9 cellular contexts compared by ENCODE assay signal in genomic region chr1:197619008-197619640, GRCh38.
DNase-seq lines count a peak whose midpoint lies in the region; ATAC-seq, FAIRE-seq and TF ChIP-seq lines count a peak whose summit lies in the region.
"Had no signal": no experiment of that assay in that cellular context is flagged by ENCODE, and none has a peak within 500 bp of the region (broad histone marks: within the 10 kb centered on the region; RNA-seq: fewer than 3 reads in every experiment).

No MANE protein-coding gene starts in this region.

- no peaks in the 10 kb centered on the region for H3K4me1 ChIP-seq in sigmoid colon

- H3K27ac Mint-ChIP-seq in mesothelial cell of epicardium, result no peak overlapping the region
- H3K27ac Mint-ChIP-seq: activated CD4-positive, alpha-beta T cell treated with anti-CD3 and anti-CD28 coated beads, Interleukin-2, amount 10 ng/mL, durations not matched to agents 7 days and 5 days had no signal

- TF ChIP-seq CTCF in D721Med (IDR thresholded peaks at IDR 0.05; ENCODE audit: insufficient read depth, missing control alignments) (peak; percentile 81), brain microvascular endothelial cell (IDR thresholded peaks at IDR 0.05; ENCODE audit: low read depth, low read length, missing control alignments) (peak; percentile 10), mesothelial cell of epicardium (IDR thresholded peaks at IDR 0.05; ENCODE audit: unreplicated experiment) (peak; percentile 56), sigmoid colon (IDR thresholded peaks at IDR 0.05) (peak in 2 of 4 experiments; percentile 9 to 35)

- H3K9me3 ChIP-seq in sigmoid colon, result no peaks in the 10 kb centered on the region

- intact Hi-C loops in sigmoid colon (cut with DNase I), result loop anchor here (5.0 to 10.0 kb wide), 2 partner anchors 248 to 306 kb away; no protein-coding TSS in a partner anchor

- H3K4me3 Mint-ChIP-seq in mesothelial cell of epicardium, result no peak overlapping the region
- H3K4me3 Mint-ChIP-seq: activated CD4-positive, alpha-beta T cell treated with anti-CD3 and anti-CD28 coated beads, Interleukin-2, amount 10 ng/mL, durations not matched to agents 7 days and 5 days had no signal

- TF ChIP-seq POLR2A in sigmoid colon (IDR thresholded peaks at IDR 0.05), result no peak

- H3K9me3 Mint-ChIP-seq in mesothelial cell of epicardium, result peaks cover 3% of the 10 kb centered on the region
- H3K9me3 Mint-ChIP-seq: activated CD4-positive, alpha-beta T cell treated with anti-CD3 and anti-CD28 coated beads, Interleukin-2, amount 10 ng/mL, durations not matched to agents 7 days and 5 days had no signal

- H3K27ac ChIP-seq in brain microvascular endothelial cell (no peak overlapping the region), sigmoid colon (no peak overlapping the region)

- in situ Hi-C loops in brain microvascular endothelial cell (cut with HindIII; ENCODE audit: low pct_ligation_motif_present, low sequenced_read_pairs), result no loop called here

- H3K36me3 Mint-ChIP-seq in mesothelial cell of epicardium, result peaks cover 4% of the 10 kb centered on the region

- H3K27me3 Mint-ChIP-seq in mesothelial cell of epicardium (ENCODE audit: low read depth), result no peaks in the 10 kb centered on the region
- H3K27me3 Mint-ChIP-seq: activated CD4-positive, alpha-beta T cell treated with anti-CD3 and anti-CD28 coated beads, Interleukin-2, amount 10 ng/mL, durations not matched to agents 7 days and 5 days had no signal

- no peak for FAIRE-seq in D721Med (lab: Jason Lieb, UNC)

- H3K4me3 ChIP-seq in brain microvascular endothelial cell (ENCODE audit: low read depth, low read length) (no peak overlapping the region), sigmoid colon (no peak overlapping the region)

- no peaks in the 10 kb centered on the region for H3K36me3 ChIP-seq in brain microvascular endothelial cell (replicated peaks)
- H3K36me3 ChIP-seq in sigmoid colon, result peaks cover 0 to 12% (median 0%) of the 10 kb centered on the region in 4 donors

- DNase-seq in D721Med (ENCODE audit: insufficient read length, low spot score), result no peak
- DNase-seq in NCI-H2081 treated with DMSO at 0.1 percent for 48 hours (lab: John Stamatoyannopoulos, UW), result peak; percentile 41
- no peak for DNase-seq in brain microvascular endothelial cell
- no peak for DNase-seq in mesothelial cell of epicardium (ENCODE audit: low spot score in 2 of 2, unreplicated experiment in 2 of 2)
- DNase-seq in sigmoid colon, result no peak
- DNase-seq in activated CD4-positive, alpha-beta T cell treated with anti-CD3 and anti-CD28 coated beads, Interleukin-2, amount 50 U/mL, for 4 hours, result no peak
- no peak for DNase-seq in activated CD8-positive, alpha-beta memory T cell treated with anti-CD3 and anti-CD28 coated beads for 24 hours
- DNase-seq: activated CD4-positive, alpha-beta T cell treated with anti-CD3 and anti-CD28 coated beads, Interleukin-2, amount 10 ng/mL, durations not matched to agents 7 days and 5 days had no signal

- WGBS in sigmoid colon, 2 donors, result 28 to 41% methylated on average over 2 of the region's 2 CpGs

- no peak for ATAC-seq in GM19351 (IDR thresholded peaks at IDR 0.05; ENCODE audit: unreplicated experiment)

- peaks cover 41% of the 10 kb centered on the region for H3K4me1 Mint-ChIP-seq in mesothelial cell of epicardium
- H3K4me1 Mint-ChIP-seq: activated CD4-positive, alpha-beta T cell treated with anti-CD3 and anti-CD28 coated beads, Interleukin-2, amount 10 ng/mL, durations not matched to agents 7 days and 5 days had no signal

- no peaks in the 10 kb centered on the region for H3K27me3 ChIP-seq in brain microvascular endothelial cell (replicated peaks)
- H3K27me3 ChIP-seq in sigmoid colon, result no peaks in the 10 kb centered on the region

- no peak for TF ChIP-seq EP300 in sigmoid colon (IDR thresholded peaks at IDR 0.05)
